Comparison of ENCODE assay signal across 9 cellular contexts in the genomic region with DNA sequence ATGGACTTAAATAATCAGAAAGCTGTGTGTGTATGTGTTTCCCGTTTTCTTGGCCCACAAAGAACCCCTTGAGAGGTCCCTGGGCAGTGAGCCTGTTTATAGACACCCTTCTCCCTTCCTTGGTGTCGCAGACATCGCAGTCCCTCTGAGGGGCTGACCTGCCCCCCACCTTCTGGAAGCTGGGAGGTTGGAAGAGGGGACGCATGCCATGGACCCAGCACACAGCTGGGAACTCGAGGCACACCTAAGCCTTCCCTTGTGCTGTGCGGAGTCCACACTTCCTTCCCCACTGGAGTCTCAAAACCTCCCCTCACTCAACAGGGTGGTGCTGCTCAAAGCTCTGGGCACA. TPM values are rescaled to one million over a fixed set of nuclear protein-coding genes. Genes with fewer than 3 reads are reported as not detected.
DNase-seq lines count a peak whose midpoint lies in the region; ATAC-seq and TF ChIP-seq lines count a peak whose summit lies in the region.
"Had no signal": no experiment of that assay in that cellular context is flagged by ENCODE, and none has a peak within 500 bp of the region (broad histone marks: within the 10 kb centered on the region; RNA-seq: fewer than 3 reads in every experiment).

No MANE protein-coding gene starts in this region.

- no peak for TF ChIP-seq CTCF in lung (IDR thresholded peaks at IDR 0.05; ENCODE audit: control extremely low read depth, extremely low read depth)
- no peak for TF ChIP-seq CTCF in tibial nerve (IDR thresholded peaks at IDR 0.05)

- no peak for DNase-seq in activated CD8-positive, alpha-beta memory T cell treated with anti-CD3 and anti-CD28 coated beads, Interleukin-2, amount 10 ng/mL, durations not matched to agents 7 days and 5 days
- no peak for DNase-seq in activated CD8-positive, alpha-beta memory T cell treated with anti-CD3 and anti-CD28 coated beads, Interleukin-2, amount 50 U/mL, for 4 hours
- DNase-seq in lung (ENCODE audit: low spot score) (no peak), tibial nerve (ENCODE audit: low spot score in 2 of 2) (no peak), NCI-H82 (lab: John Stamatoyannopoulos, UW) (no peak), NCI-H2196 treated with DMSO at 0.1 percent for 48 hours (lab: John Stamatoyannopoulos, UW; ENCODE audit: unreplicated experiment) (no peak)

- peaks cover 3% of the 10 kb centered on the region for H3K27me3 Mint-ChIP-seq in activated CD8-positive, alpha-beta memory T cell treated with anti-CD3 and anti-CD28 coated beads, Interleukin-2, amount 10 ng/mL, durations not matched to agents 7 days and 5 days
- no peaks in the 10 kb centered on the region for H3K27me3 Mint-ChIP-seq in activated naive CD8-positive, alpha-beta T cell

- CTCF ChIA-PET in activated CD8-positive, alpha-beta memory T cell treated with anti-CD3 and anti-CD28 coated beads, Interleukin-2, amount 10 ng/mL, durations not matched to agents 7 days and 5 days (lab: Charles Lee), result interaction anchor here (1.0 to 5.1 kb wide), 6 partner anchors 9 to 111 kb away, joined by 3 to 47 read pairs (median 15); partner anchors contain the start of gene CBX6

- TF ChIP-seq EP300 in tibial nerve (IDR thresholded peaks at IDR 0.05), result no peak

- 11% methylated on average over 6 of the region's 6 CpGs for WGBS in lung, 2 donors
- WGBS in tibial nerve, 2 donors, result 4 to 9% methylated on average over 3 to 6 of the region's 6 CpGs

- H3K4me3 Mint-ChIP-seq in activated CD8-positive, alpha-beta memory T cell treated with anti-CD3 and anti-CD28 coated beads, Interleukin-2, amount 10 ng/mL, durations not matched to agents 7 days and 5 days, result peak overlapping the region; percentile 76
- peak overlapping the region; percentile 79 for H3K4me3 Mint-ChIP-seq in activated naive CD8-positive, alpha-beta T cell

- peak overlapping the region in 1 of 2 donors; percentile 50 for H3K27ac ChIP-seq in lung (ENCODE audit: low read depth in 1 of 2, low read length in 1 of 2)
- H3K27ac ChIP-seq in tibial nerve, result peak overlapping the region in 3 of 4 donors; percentile 69 to 80 (median 76)

- H3K9me3 ChIP-seq in lung (ENCODE audit: control insufficient read depth in 2 of 2, insufficient read depth in 1 of 2, low read length in 1 of 2), result no peaks in the 10 kb centered on the region
- H3K9me3 ChIP-seq in tibial nerve, result no peaks in the 10 kb centered on the region

- H3K4me1 Mint-ChIP-seq in activated CD8-positive, alpha-beta memory T cell treated with anti-CD3 and anti-CD28 coated beads, Interleukin-2, amount 10 ng/mL, durations not matched to agents 7 days and 5 days, result peaks cover 53% of the 10 kb centered on the region
- H3K4me1 Mint-ChIP-seq in activated naive CD8-positive, alpha-beta T cell (ENCODE audit: low read depth), result peaks cover 44% of the 10 kb centered on the region

- H3K27me3 ChIP-seq in lung (ENCODE audit: control insufficient read depth, insufficient read depth), result no peaks in the 10 kb centered on the region
- H3K27me3 ChIP-seq in tibial nerve, result no peaks in the 10 kb centered on the region

- H3K4me3 ChIP-seq in lung (no peak overlapping the region), tibial nerve (peak overlapping the region in 3 of 4 donors; percentile 35 to 56 (median 54))

- TF ChIP-seq POLR2A in tibial nerve (IDR thresholded peaks at IDR 0.05), result no peak

- H3K27ac Mint-ChIP-seq in activated CD8-positive, alpha-beta memory T cell treated with anti-CD3 and anti-CD28 coated beads, Interleukin-2, amount 10 ng/mL, durations not matched to agents 7 days and 5 days, result peak overlapping the region; percentile 97
- H3K27ac Mint-ChIP-seq in activated naive CD8-positive, alpha-beta T cell, result no peak overlapping the region

- peak; percentile 5 for ATAC-seq in activated CD8-positive, alpha-beta memory T cell treated with anti-CD3 and anti-CD28 coated beads, Interleukin-2, amount 10 ng/mL, durations not matched to agents 7 days and 5 days
- ATAC-seq in lung (ENCODE audit: insufficient read depth, low FRiP score) (peak; percentile 6), GM21367 (IDR thresholded peaks at IDR 0.05; ENCODE audit: unreplicated experiment) (no peak)

- H3K36me3 ChIP-seq in lung (ENCODE audit: control insufficient read depth in 2 of 2, insufficient read depth in 2 of 2, low read length in 2 of 2) (no peaks in the 10 kb centered on the region), tibial nerve (no peaks in the 10 kb centered on the region)

- H3K36me3 Mint-ChIP-seq in activated CD8-positive, alpha-beta memory T cell treated with anti-CD3 and anti-CD28 coated beads, Interleukin-2, amount 10 ng/mL, durations not matched to agents 7 days and 5 days, result peaks cover 31% of the 10 kb centered on the region
- H3K36me3 Mint-ChIP-seq in activated naive CD8-positive, alpha-beta T cell, result no peaks in the 10 kb centered on the region

- H3K4me1 ChIP-seq in lung (ENCODE audit: control insufficient read depth in 2 of 2, insufficient read depth in 2 of 2, low read length in 2 of 2) (no peaks in the 10 kb centered on the region), tibial nerve (peaks cover 0 to 22% (median 7%) of the 10 kb centered on the region in 4 donors)

- peaks cover 3% of the 10 kb centered on the region for H3K9me3 Mint-ChIP-seq in activated CD8-positive, alpha-beta memory T cell treated with anti-CD3 and anti-CD28 coated beads, Interleukin-2, amount 10 ng/mL, durations not matched to agents 7 days and 5 days (ENCODE audit: low read depth)
- no peaks in the 10 kb centered on the region for H3K9me3 Mint-ChIP-seq in activated naive CD8-positive, alpha-beta T cell (ENCODE audit: low read depth)

RNA-seq across cellular contexts. Expression of gene APOBEC3B, which starts 0.5 kb away (rescaled TPM):
- total RNA-seq in activated CD8-positive, alpha-beta memory T cell treated with anti-CD3 and anti-CD28 coated beads, Interleukin-2, amount 10 ng/mL, durations not matched to agents 7 days and 5 days, result 10 to 100 TPM; 32.8 to 82.6 TPM
- total RNA-seq in lung, result 1 to 10 TPM; 1.0 to 4.5 TPM
- polyA plus RNA-seq in lung, result 1 to 10 TPM; 2.7 to 4.4 TPM
- total RNA-seq in tibial nerve, result 1 to 10 TPM in 1 of 4 donors, under 1 TPM in 2, not detected in 1; 0.39 to 3.3 (median 0.60) TPM

RNA-seq across cellular contexts. Expression of gene APOBEC3A, which starts 24.2 kb away (rescaled TPM):
- not detected for total RNA-seq in activated CD8-positive, alpha-beta memory T cell treated with anti-CD3 and anti-CD28 coated beads, Interleukin-2, amount 10 ng/mL, durations not matched to agents 7 days and 5 days
- total RNA-seq in lung (10 to 100 TPM in 1 of 2 donors, 1 to 10 TPM in 1; 6.2 to 12.0 TPM), tibial nerve (1 to 10 TPM in 1 of 4 donors, not detected in 3; 3.3 TPM)
- polyA plus RNA-seq in lung, result 10 to 100 TPM in 1 of 2 donors, 1 to 10 TPM in 1; 1.1 to 68.3 TPM
- total RNA-seq: myocyte had no signal

RNA-seq across cellular contexts. Expression of gene APOBEC3C, which starts 32.4 kb away (rescaled TPM):
- total RNA-seq in activated CD8-positive, alpha-beta memory T cell treated with anti-CD3 and anti-CD28 coated beads, Interleukin-2, amount 10 ng/mL, durations not matched to agents 7 days and 5 days, result 100 to 1,000 TPM; 147 to 176 TPM
- total RNA-seq in lung (10 to 100 TPM; 11.1 to 21.7 TPM), tibial nerve (10 to 100 TPM in 2 of 4 donors, 1 to 10 TPM in 2; 6.6 to 14.4 (median 9.9) TPM)
- 10 to 100 TPM; 12.0 to 15.3 TPM for polyA plus RNA-seq in lung

RNA-seq across cellular contexts. Expression of gene APOBEC3D, which starts 39.3 kb away (rescaled TPM):
- 10 to 100 TPM; 49.8 to 69.4 TPM for total RNA-seq in activated CD8-positive, alpha-beta memory T cell treated with anti-CD3 and anti-CD28 coated beads, Interleukin-2, amount 10 ng/mL, durations not matched to agents 7 days and 5 days
- 1 to 10 TPM; 2.5 to 2.6 TPM for total RNA-seq in lung
- polyA plus RNA-seq in lung, result 1 to 10 TPM; 1.4 to 1.7 TPM
- 1 to 10 TPM in 2 of 4 donors, under 1 TPM in 2; 0.44 to 2.1 (median 1.1) TPM for total RNA-seq in tibial nerve
- total RNA-seq: myocyte had no signal

RNA-seq across cellular contexts. Expression of gene APOBEC3F, which starts 59.0 kb away (rescaled TPM):
- 10 to 100 TPM; 39.8 to 58.0 TPM for total RNA-seq in activated CD8-positive, alpha-beta memory T cell treated with anti-CD3 and anti-CD28 coated beads, Interleukin-2, amount 10 ng/mL, durations not matched to agents 7 days and 5 days
- total RNA-seq in lung (10 to 100 TPM in 1 of 2 donors, 1 to 10 TPM in 1; 7.7 to 12.1 TPM), tibial nerve (1 to 10 TPM; 3.5 to 7.8 (median 5.2) TPM)
- 1 to 10 TPM; 3.6 to 4.3 TPM for polyA plus RNA-seq in lung

Comparison
In these comparisons a context has a peak if more than half of its experiments do, and no peak if none do; other contexts are left out.
1. RNA of gene APOBEC3B, which starts 0.5 kb away (total RNA-seq): 32.8 to 82.6 TPM in activated CD8-positive, alpha-beta memory T cell treated with anti-CD3 and anti-CD28 coated beads, Interleukin-2, amount 10 ng/mL, durations not matched to agents 7 days and 5 days; 1.0 to 4.5 TPM in lung and 0.39 to 3.3 TPM in tibial nerve; every median in the first group is over 4 times any median in the second.
2. RNA of gene APOBEC3C, which starts 32.4 kb away (total RNA-seq): 147 to 176 TPM in activated CD8-positive, alpha-beta memory T cell treated with anti-CD3 and anti-CD28 coated beads, Interleukin-2, amount 10 ng/mL, durations not matched to agents 7 days and 5 days; 11.1 to 21.7 TPM in lung and 6.6 to 14.4 TPM in tibial nerve; every median in the first group is over 4 times any median in the second.